Comparison of ENCODE assay signal across 9 cellular contexts in the genomic region with DNA sequence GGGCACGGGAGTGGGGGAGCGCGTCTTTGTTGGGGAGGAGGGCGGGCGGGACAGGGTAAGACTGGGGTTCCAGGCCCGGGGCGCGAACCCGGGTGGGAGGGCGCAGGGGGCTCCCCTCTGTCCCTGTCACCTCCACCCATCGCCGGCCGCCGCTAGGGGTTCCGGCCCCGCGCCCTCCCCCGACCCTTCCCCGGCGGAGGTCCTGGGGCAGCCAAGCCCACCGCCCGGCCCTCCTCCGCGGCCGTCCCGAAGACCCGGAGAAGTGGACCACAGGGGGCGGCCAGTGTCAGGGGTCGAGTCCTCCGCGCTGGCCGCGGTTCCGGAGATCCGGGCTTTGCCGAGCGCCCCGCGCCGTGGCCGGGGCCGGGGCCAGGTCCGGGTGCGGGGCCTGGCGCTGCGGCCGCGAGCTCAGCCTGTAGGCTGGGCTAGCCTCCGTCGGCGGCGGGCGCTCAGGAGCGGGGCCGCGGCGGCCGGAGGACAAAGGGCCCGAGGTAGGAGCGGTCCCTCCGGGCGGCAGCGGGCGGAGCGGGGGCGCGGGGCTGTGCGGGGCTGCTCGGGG. TPM values are rescaled to one million over a fixed set of nuclear protein-coding genes. Genes with fewer than 3 reads are reported as not detected.
A peak's percentile ranks its signal among the peaks of the same experiment; 100 is the strongest.
DNase-seq lines count a peak whose midpoint lies in the region; ATAC-seq and TF ChIP-seq lines count a peak whose summit lies in the region.
"Had no signal": no experiment of that assay in that cellular context is flagged by ENCODE, and none has a peak within 500 bp of the region (broad histone marks: within the 10 kb centered on the region; RNA-seq: fewer than 3 reads in every experiment).

No MANE protein-coding gene starts in this region.

- no peak for TF ChIP-seq EP300 in Ishikawa (IDR thresholded peaks at IDR 0.05; ENCODE audit: borderline replicate concordance)

- H3K27ac ChIP-seq in caudate nucleus (ENCODE audit: low read depth, low read length): peak overlapping the region; percentile 26
- H3K27ac ChIP-seq in temporal lobe (ENCODE audit: low read depth, low read length): peak overlapping the region; percentile 69
- H3K27ac ChIP-seq: brain microvascular endothelial cell had no signal

- DNase-seq in caudate nucleus (lab: John Stamatoyannopoulos, UW): peak in 12 of 61 donors; percentile 3 to 64 (median 40)
- DNase-seq in left lobe of liver (ENCODE audit: low spot score): no peak
- DNase-seq in NCI-H1436 (lab: John Stamatoyannopoulos, UW): no peak
- no peak for DNase-seq in NOMO-1 treated with dmso at 0.1 percent for 144 hours (lab: John Stamatoyannopoulos, UW; ENCODE audit: unreplicated experiment)
- no peak for DNase-seq in GM20000 (ENCODE audit: low spot score)
- DNase-seq: brain microvascular endothelial cell, SIG-M5 had no signal

- TF ChIP-seq CTCF in GM20000 (IDR thresholded peaks at IDR 0.05; ENCODE audit: extremely low read depth, missing control alignments): no peak

- TF ChIP-seq RAD21 in Ishikawa (IDR thresholded peaks at IDR 0.05; ENCODE audit: low read depth): no peak

- ATAC-seq in left lobe of liver: peak; percentile 67

TF ChIP-seq in Ishikawa, 13 proteins besides CTCF, POLR2A, EP300 and RAD21:
- peak; percentile 82; the same call in 1 of the 2 replicates for TF ChIP-seq ZBTB7A (IDR thresholded peaks at IDR 0.05; ENCODE audit: low read depth)
- no peak for TF ChIP-seq NFIC (IDR thresholded peaks at IDR 0.05)
TF ChIP-seq in Ishikawa: peak in this region for 1.

RNA-seq across cellular contexts. Expression of a gene that starts 16.6 kb away (rescaled TPM):
- total RNA-seq in left lobe of liver: 5.0 TPM
- 8.9 TPM for total RNA-seq in temporal lobe

RNA-seq across cellular contexts. Expression of a gene that starts 51.3 kb away (rescaled TPM):
- 22.4 TPM for total RNA-seq in left lobe of liver
- 3.0 TPM for total RNA-seq in temporal lobe
